1 cellular context compared by ENCODE assay signal in genomic region chr16:1708768-1709180, GRCh38.
TF ChIP-seq lines count a peak whose summit lies in the region.

No MANE protein-coding gene starts in this region.

TF ChIP-seq in HEK293, 187 proteins besides CTCF, POLR2A, EP300 and RAD21 (continued from another document and continues in another):
- TF ChIP-seq ZNF362 (tag by site-specific recombination; IDR thresholded peaks at IDR 0.05) = no peak
- 0 out of 2 replicates have a peak, but pooled peaks have one; percentile 24 for TF ChIP-seq SP7 (tag by site-specific recombination; IDR thresholded peaks at IDR 0.05)
- no peak for TF ChIP-seq ZSCAN23 (tag by site-specific recombination; IDR thresholded peaks at IDR 0.05)
- no peak for TF ChIP-seq WT1 (tag by site-specific recombination; IDR thresholded peaks at IDR 0.05)
- no peak for TF ChIP-seq ZFHX2 (tag by site-specific recombination; conservative IDR thresholded peaks at IDR 0.05)
- TF ChIP-seq ZNF341 (tag by site-specific recombination; IDR thresholded peaks at IDR 0.05; ENCODE audit: low read depth) = no peak
- TF ChIP-seq ZNF776 (tag by site-specific recombination; IDR thresholded peaks at IDR 0.05; ENCODE audit: borderline replicate concordance) = no peak
- no peak for TF ChIP-seq ZNF48 (tag by site-specific recombination; IDR thresholded peaks at IDR 0.05)
- TF ChIP-seq ZNF600 (tag by site-specific recombination; IDR thresholded peaks at IDR 0.05) = peak; percentile 77; the same call in 1 of the 2 replicates
- TF ChIP-seq INSM2 (tag by site-specific recombination; IDR thresholded peaks at IDR 0.05) = no peak
- TF ChIP-seq ZNF175 (tag by site-specific recombination; IDR thresholded peaks at IDR 0.05) = no peak
- TF ChIP-seq ZNF266 (tag by site-specific recombination; IDR thresholded peaks at IDR 0.05; ENCODE audit: low read depth) = no peak
- no peak for TF ChIP-seq MYNN (tag by site-specific recombination; IDR thresholded peaks at IDR 0.05; ENCODE audit: borderline replicate concordance)
- TF ChIP-seq ZFP3 (tag by site-specific recombination; IDR thresholded peaks at IDR 0.05; ENCODE audit: low read depth) = no peak
- TF ChIP-seq AEBP2 (tag by site-specific recombination; IDR thresholded peaks at IDR 0.05; ENCODE audit: borderline replicate concordance) = no peak
- no peak for TF ChIP-seq ZNF433 (tag by site-specific recombination; IDR thresholded peaks at IDR 0.05; ENCODE audit: low read depth)
- TF ChIP-seq, protein P1, sequence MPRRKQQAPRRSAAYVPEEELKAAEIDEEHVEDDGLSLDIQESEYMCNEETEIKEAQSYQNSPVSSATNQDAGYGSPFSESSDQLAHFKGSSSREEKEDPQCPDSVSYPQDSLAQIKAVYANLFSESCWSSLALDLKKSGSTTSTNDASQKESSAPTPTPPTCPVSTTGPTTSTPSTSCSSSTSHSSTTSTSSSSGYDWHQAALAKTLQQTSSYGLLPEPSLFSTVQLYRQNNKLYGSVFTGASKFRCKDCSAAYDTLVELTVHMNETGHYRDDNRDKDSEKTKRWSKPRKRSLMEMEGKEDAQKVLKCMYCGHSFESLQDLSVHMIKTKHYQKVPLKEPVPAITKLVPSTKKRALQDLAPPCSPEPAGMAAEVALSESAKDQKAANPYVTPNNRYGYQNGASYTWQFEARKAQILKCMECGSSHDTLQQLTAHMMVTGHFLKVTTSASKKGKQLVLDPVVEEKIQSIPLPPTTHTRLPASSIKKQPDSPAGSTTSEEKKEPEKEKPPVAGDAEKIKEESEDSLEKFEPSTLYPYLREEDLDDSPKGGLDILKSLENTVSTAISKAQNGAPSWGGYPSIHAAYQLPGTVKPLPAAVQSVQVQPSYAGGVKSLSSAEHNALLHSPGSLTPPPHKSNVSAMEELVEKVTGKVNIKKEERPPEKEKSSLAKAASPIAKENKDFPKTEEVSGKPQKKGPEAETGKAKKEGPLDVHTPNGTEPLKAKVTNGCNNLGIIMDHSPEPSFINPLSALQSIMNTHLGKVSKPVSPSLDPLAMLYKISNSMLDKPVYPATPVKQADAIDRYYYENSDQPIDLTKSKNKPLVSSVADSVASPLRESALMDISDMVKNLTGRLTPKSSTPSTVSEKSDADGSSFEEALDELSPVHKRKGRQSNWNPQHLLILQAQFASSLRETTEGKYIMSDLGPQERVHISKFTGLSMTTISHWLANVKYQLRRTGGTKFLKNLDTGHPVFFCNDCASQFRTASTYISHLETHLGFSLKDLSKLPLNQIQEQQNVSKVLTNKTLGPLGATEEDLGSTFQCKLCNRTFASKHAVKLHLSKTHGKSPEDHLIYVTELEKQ (tag by site-specific recombination; IDR thresholded peaks at IDR 0.05; ENCODE audit: borderline replicate concordance) = no peak
- 0 out of 2 replicates have a peak, but pooled peaks have one; percentile 19 for TF ChIP-seq TRIM28 (IDR thresholded peaks at IDR 0.05; ENCODE audit: borderline replicate concordance, low read length)
- TF ChIP-seq ZNF391 (tag by site-specific recombination; IDR thresholded peaks at IDR 0.05; ENCODE audit: borderline replicate concordance, low read depth) = no peak
- TF ChIP-seq ZNF112 (tag by site-specific recombination; IDR thresholded peaks at IDR 0.05) = no peak
- no peak for TF ChIP-seq ZNF416 (tag by site-specific recombination; IDR thresholded peaks at IDR 0.05)
- TF ChIP-seq, protein P2, sequence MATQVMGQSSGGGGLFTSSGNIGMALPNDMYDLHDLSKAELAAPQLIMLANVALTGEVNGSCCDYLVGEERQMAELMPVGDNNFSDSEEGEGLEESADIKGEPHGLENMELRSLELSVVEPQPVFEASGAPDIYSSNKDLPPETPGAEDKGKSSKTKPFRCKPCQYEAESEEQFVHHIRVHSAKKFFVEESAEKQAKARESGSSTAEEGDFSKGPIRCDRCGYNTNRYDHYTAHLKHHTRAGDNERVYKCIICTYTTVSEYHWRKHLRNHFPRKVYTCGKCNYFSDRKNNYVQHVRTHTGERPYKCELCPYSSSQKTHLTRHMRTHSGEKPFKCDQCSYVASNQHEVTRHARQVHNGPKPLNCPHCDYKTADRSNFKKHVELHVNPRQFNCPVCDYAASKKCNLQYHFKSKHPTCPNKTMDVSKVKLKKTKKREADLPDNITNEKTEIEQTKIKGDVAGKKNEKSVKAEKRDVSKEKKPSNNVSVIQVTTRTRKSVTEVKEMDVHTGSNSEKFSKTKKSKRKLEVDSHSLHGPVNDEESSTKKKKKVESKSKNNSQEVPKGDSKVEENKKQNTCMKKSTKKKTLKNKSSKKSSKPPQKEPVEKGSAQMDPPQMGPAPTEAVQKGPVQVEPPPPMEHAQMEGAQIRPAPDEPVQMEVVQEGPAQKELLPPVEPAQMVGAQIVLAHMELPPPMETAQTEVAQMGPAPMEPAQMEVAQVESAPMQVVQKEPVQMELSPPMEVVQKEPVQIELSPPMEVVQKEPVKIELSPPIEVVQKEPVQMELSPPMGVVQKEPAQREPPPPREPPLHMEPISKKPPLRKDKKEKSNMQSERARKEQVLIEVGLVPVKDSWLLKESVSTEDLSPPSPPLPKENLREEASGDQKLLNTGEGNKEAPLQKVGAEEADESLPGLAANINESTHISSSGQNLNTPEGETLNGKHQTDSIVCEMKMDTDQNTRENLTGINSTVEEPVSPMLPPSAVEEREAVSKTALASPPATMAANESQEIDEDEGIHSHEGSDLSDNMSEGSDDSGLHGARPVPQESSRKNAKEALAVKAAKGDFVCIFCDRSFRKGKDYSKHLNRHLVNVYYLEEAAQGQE (tag by site-specific recombination; IDR thresholded peaks at IDR 0.05) = no peak
- TF ChIP-seq REPIN1 (tag by site-specific recombination; IDR thresholded peaks at IDR 0.05; ENCODE audit: low read depth) = no peak
- TF ChIP-seq EGR2 (tag by site-specific recombination; IDR thresholded peaks at IDR 0.05; ENCODE audit: low read depth) = no peak
- TF ChIP-seq GLIS1 (tag by site-specific recombination; IDR thresholded peaks at IDR 0.05) = no peak
- TF ChIP-seq ZNF394 (tag by site-specific recombination; IDR thresholded peaks at IDR 0.05; ENCODE audit: borderline replicate concordance) = peak; percentile 70; the same call in 1 of the 2 replicates
- TF ChIP-seq ZNF354C (tag by site-specific recombination; IDR thresholded peaks at IDR 0.05; ENCODE audit: borderline replicate concordance, low read depth) = no peak
- no peak for TF ChIP-seq IKZF3 (tag by site-specific recombination; IDR thresholded peaks at IDR 0.05)
- TF ChIP-seq ZNF280D (tag by site-specific recombination; IDR thresholded peaks at IDR 0.05) = no peak
- TF ChIP-seq ZBTB1 (tag by site-specific recombination; IDR thresholded peaks at IDR 0.05) = no peak
- no peak for TF ChIP-seq SETDB1 (IDR thresholded peaks at IDR 0.05; ENCODE audit: insufficient read length, low read length)
- TF ChIP-seq ZNF610 (tag by site-specific recombination; IDR thresholded peaks at IDR 0.05; ENCODE audit: borderline replicate concordance) = no peak
- TF ChIP-seq ZNF324 (tag by site-specific recombination; IDR thresholded peaks at IDR 0.05) = no peak; the same call in 1 of the 2 replicates
- TF ChIP-seq BCL11A (tag by site-specific recombination; IDR thresholded peaks at IDR 0.05; ENCODE audit: low read depth) = no peak
- no peak for TF ChIP-seq ELK4 (IDR thresholded peaks at IDR 0.05; ENCODE audit: borderline replicate concordance, low read depth, low read length)
- TF ChIP-seq ZBTB20 (tag by site-specific recombination; IDR thresholded peaks at IDR 0.05) = no peak
- TF ChIP-seq ZNF184 (tag by site-specific recombination; IDR thresholded peaks at IDR 0.05) = no peak
- TF ChIP-seq GFI1B (tag by site-specific recombination; IDR thresholded peaks at IDR 0.05) = no peak
- TF ChIP-seq ZNF837 (tag by site-specific recombination; IDR thresholded peaks at IDR 0.05) = no peak
- no peak for TF ChIP-seq ZNF664 (tag by site-specific recombination; IDR thresholded peaks at IDR 0.05)
- no peak for TF ChIP-seq ZSCAN18 (tag by site-specific recombination; IDR thresholded peaks at IDR 0.05)
- TF ChIP-seq ZNF785 (tag by site-specific recombination; IDR thresholded peaks at IDR 0.05) = no peak
- TF ChIP-seq ZNF174 (tag by site-specific recombination; IDR thresholded peaks at IDR 0.05) = no peak
- TF ChIP-seq ZNF121 (tag by site-specific recombination; IDR thresholded peaks at IDR 0.05) = no peak
- TF ChIP-seq, protein P3, sequence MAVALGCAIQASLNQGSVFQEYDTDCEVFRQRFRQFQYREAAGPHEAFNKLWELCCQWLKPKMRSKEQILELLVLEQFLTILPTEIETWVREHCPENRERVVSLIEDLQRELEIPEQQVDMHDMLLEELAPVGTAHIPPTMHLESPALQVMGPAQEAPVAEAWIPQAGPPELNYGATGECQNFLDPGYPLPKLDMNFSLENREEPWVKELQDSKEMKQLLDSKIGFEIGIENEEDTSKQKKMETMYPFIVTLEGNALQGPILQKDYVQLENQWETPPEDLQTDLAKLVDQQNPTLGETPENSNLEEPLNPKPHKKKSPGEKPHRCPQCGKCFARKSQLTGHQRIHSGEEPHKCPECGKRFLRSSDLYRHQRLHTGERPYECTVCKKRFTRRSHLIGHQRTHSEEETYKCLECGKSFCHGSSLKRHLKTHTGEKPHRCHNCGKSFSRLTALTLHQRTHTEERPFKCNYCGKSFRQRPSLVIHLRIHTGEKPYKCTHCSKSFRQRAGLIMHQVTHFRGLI (tag by site-specific recombination; IDR thresholded peaks at IDR 0.05) = no peak
